In the genomic region with DNA sequence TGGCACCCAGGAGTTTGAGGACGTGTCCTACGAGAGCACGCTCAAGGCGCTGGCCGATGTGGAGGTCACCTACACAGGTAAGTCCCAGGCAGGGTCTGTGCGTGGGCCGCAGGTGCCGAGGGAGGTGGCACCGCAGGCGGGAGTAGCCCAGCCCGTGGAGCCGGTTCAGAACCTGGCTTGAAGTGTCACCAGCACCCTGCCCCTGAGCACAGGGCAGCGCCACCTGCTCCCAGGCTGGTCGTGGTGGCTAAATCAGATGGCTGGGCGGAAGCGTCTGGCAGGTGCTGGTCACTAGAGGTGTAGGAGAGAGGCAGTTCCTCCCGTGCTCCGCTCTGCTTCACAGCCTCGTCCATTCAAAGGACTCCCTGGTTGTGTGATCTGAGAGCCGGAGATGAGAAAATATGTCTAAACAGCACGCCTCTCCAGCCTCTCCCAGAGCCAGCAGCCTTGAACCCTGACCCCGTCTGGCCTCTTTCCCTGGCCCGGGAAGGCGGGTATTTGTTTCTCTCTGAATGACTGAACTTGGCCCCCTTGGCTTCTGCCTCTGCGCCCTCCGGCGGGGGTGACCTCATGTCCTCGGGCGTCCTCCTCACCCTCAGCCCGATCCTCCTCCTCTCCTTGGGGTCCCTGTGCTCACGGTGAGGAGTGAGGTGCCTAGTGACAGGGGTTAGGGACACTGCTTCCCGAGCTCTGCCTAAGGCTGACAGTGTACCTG, we compare ENCODE assay signal across 16 cellular contexts. TPM values are rescaled to one million over a fixed set of nuclear protein-coding genes. Genes with fewer than 3 reads are reported as not detected.
DNase-seq lines count a peak whose midpoint lies in the region; ATAC-seq, FAIRE-seq and TF ChIP-seq lines count a peak whose summit lies in the region.
"Had no signal": no experiment of that assay in that cellular context is flagged by ENCODE, and none has a peak within 500 bp of the region (broad histone marks: within the 10 kb centered on the region; RNA-seq: fewer than 3 reads in every experiment).

No MANE protein-coding gene starts in this region.

- in situ Hi-C loops in HepG2 (cut with HindIII; ENCODE audit: extremely low pct_ligation_motif_present, low pct_unique_long_range_greater_than_20kb): no loop called here

- H2BK120ac ChIP-seq in neuronal stem cell (ENCODE audit: low read depth, low read length): no peak overlapping the region

- no peak overlapping the region for H4K91ac ChIP-seq in neuronal stem cell (ENCODE audit: low read depth, low read length, poor library complexity)

- no peak for TF ChIP-seq CTCF in WERI-Rb-1 (IDR thresholded peaks at IDR 0.05; ENCODE audit: low read depth, low read length)
- TF ChIP-seq CTCF in HepG2 (CRISPR knock-in tag; IDR thresholded peaks at IDR 0.05): peak; percentile 37
- no peak for TF ChIP-seq CTCF in thyroid gland (IDR thresholded peaks at IDR 0.05)

- no peak overlapping the region for H3K4ac ChIP-seq in neuronal stem cell (ENCODE audit: low read length)

- H3K9ac ChIP-seq in HepG2 (ENCODE audit: insufficient read depth, low read depth, low read length) (no peak overlapping the region), neuronal stem cell (ENCODE audit: low read depth, low read length, poor library complexity) (no peak overlapping the region)

- H3K36me3 ChIP-seq in WERI-Rb-1: peaks cover 70% of the 10 kb centered on the region
- H3K36me3 ChIP-seq in HepG2 (replicated peaks in 1 of 2; ENCODE audit: control insufficient read depth in 1 of 2, insufficient read depth in 2 of 2, low read length in 2 of 2): peaks cover 13 to 38% of the 10 kb centered on the region in 2 experiments
- peaks cover 32 to 81% of the 10 kb centered on the region in 2 donors for H3K36me3 ChIP-seq in neuronal stem cell (replicated peaks in 1 of 2; ENCODE audit: control insufficient read depth in 2 of 2, insufficient read depth in 2 of 2, low read length in 2 of 2)
- peaks cover 0 to 8% of the 10 kb centered on the region in 2 donors for H3K36me3 ChIP-seq in thyroid gland

- no peaks in the 10 kb centered on the region for H3K9me3 ChIP-seq in WERI-Rb-1 (ENCODE audit: severe bottlenecking)
- no peaks in the 10 kb centered on the region for H3K9me3 ChIP-seq in HepG2 (ENCODE audit: low read length)
- no peaks in the 10 kb centered on the region for H3K9me3 ChIP-seq in neuronal stem cell (replicated peaks in 1 of 2; ENCODE audit: control insufficient read depth in 2 of 2, insufficient read depth in 1 of 2, low read depth in 1 of 2, low read length in 2 of 2)
- H3K9me3 ChIP-seq in thyroid gland: no peaks in the 10 kb centered on the region
- H3K9me3 ChIP-seq: A549, Caco-2, HAP-1 had no signal

- H3K4me3 ChIP-seq in WERI-Rb-1 (ENCODE audit: low read depth, low read length): no peak overlapping the region
- peak overlapping the region in 1 of 3 experiments; percentile 50; a peak in 1 of 6 replicates for H3K4me3 ChIP-seq in HepG2 (replicated peaks in 1 of 3; ENCODE audit: insufficient read depth in 1 of 3, low read depth in 2 of 3, low read length in 3 of 3)
- no peak overlapping the region for H3K4me3 ChIP-seq in neuronal stem cell (ENCODE audit: low read length in 2 of 2)
- no peak overlapping the region for H3K4me3 ChIP-seq in thyroid gland (replicated peaks in 1 of 3)
- H3K4me3 ChIP-seq: A549, HAP-1 had no signal

- TF ChIP-seq RAD21 in HepG2 (CRISPR knock-in tag; IDR thresholded peaks at IDR 0.05): no peak

- H3K4me1 ChIP-seq in HepG2 (ENCODE audit: insufficient read depth, low read length) (peaks cover 57% of the 10 kb centered on the region), neuronal stem cell (ENCODE audit: control insufficient read depth in 2 of 2, insufficient read depth in 1 of 2, low read depth in 1 of 2, low read length in 2 of 2) (no peaks in the 10 kb centered on the region), thyroid gland (peaks cover 21 to 38% of the 10 kb centered on the region in 2 donors)
- H3K4me1 ChIP-seq: A549, Caco-2 had no signal

- H3K27ac ChIP-seq in WERI-Rb-1: peak overlapping the region; percentile 82
- H3K27ac ChIP-seq in HepG2 (ENCODE audit: extremely low read length, insufficient read depth, low read length): peak overlapping the region; percentile 50
- no peak overlapping the region for H3K27ac ChIP-seq in neuronal stem cell (replicated peaks; ENCODE audit: low read length)
- H3K27ac ChIP-seq in thyroid gland: peak overlapping the region in 2 of 3 donors; percentile 64 to 72
- H3K27ac ChIP-seq: A549, HL-60 had no signal

- no peak overlapping the region for H4K8ac ChIP-seq in neuronal stem cell (ENCODE audit: low read depth, low read length)

- no peak overlapping the region for H2AK5ac ChIP-seq in neuronal stem cell (ENCODE audit: low read depth, low read length)

- H3K23ac ChIP-seq in neuronal stem cell (ENCODE audit: low read depth, low read length, poor library complexity): peak overlapping the region; percentile 43

- WGBS in HepG2 (ENCODE audit: low lambda C conversion rate): 41% methylated on average over 26 of the region's 32 CpGs
- no CpG with 5 or more reads among the region's 32 CpGs for WGBS in neuronal stem cell (ENCODE audit: extremely low coverage in 2 of 2, insufficient read length in 2 of 2, insufficient replicate concordance in 1 of 2), 2 donors
- WGBS in thyroid gland, 2 donors: 93 to 96% methylated on average over 31 to 32 of the region's 32 CpGs

- TF ChIP-seq POLR2A in HepG2 (IDR thresholded peaks at IDR 0.05; ENCODE audit: insufficient read depth in 1 of 2, low read depth in 2 of 2, low read length in 2 of 2) (peak; percentile 34 to 51; a peak in 3 of 4 replicates), thyroid gland (IDR thresholded peaks at IDR 0.05) (no peak)

- CTCF ChIA-PET in HepG2 (lab: Yijun Ruan, JAX; ENCODE audit: low intra/inter-chr PET ratio, low total read pairs): no interaction called here

- no TSS peak for BruUV-seq in HepG2 (replicated peaks; lab: Mats Ljungman, UMichigan)

- no peak overlapping the region for H2BK12ac ChIP-seq in neuronal stem cell (ENCODE audit: low read length)

- intact Hi-C loops in HepG2 (cut with micrococcal nuclease; ENCODE audit: unreplicated experiment) (no loop called here), thyroid gland (cut with DNase I) (no loop called here)

- H2BK15ac ChIP-seq in neuronal stem cell (ENCODE audit: low read length): no peak overlapping the region

- peak; percentile 90 for ATAC-seq in HepG2
- ATAC-seq: A549 had no signal

- FAIRE-seq in HepG2 (lab: Jason Lieb, UNC): peak; percentile 91
- FAIRE-seq: A549, GM18507 had no signal

- H3K79me2 ChIP-seq in HepG2 (ENCODE audit: insufficient read depth, low read length): peaks cover 32% of the 10 kb centered on the region

- DNase-seq in WERI-Rb-1 (no peak), HepG2 (ENCODE audit: low spot score) (peak; percentile 85), neuronal stem cell (ENCODE audit: low spot score) (no peak), thyroid gland (no peak), DMS53 treated with DMSO at 0.1 percent for 48 hours (lab: John Stamatoyannopoulos, UW; ENCODE audit: unreplicated experiment) (no peak), NCI-H2029 (lab: John Stamatoyannopoulos, UW) (no peak), cerebellar cortex (ENCODE audit: low spot score) (no peak)
- DNase-seq: Caco-2; CD8-positive, alpha-beta memory T cell; GF-D8; GOT3; KBM-7 had no signal

- peaks cover 18% of the 10 kb centered on the region for H3K79me1 ChIP-seq in neuronal stem cell (ENCODE audit: low read depth, low read length)

- peaks cover 15% of the 10 kb centered on the region for H4K20me1 ChIP-seq in HepG2 (ENCODE audit: insufficient read depth, low read length)

- H2AFZ ChIP-seq in HepG2 (ENCODE audit: low read length) (no peak overlapping the region), neuronal stem cell (ENCODE audit: low read length) (no peak overlapping the region)

- H2BK5ac ChIP-seq in neuronal stem cell (ENCODE audit: low read length): no peak overlapping the region

- no peak overlapping the region for H3K14ac ChIP-seq in neuronal stem cell (ENCODE audit: low read length)

- TF ChIP-seq EP300 in HepG2 (IDR thresholded peaks at IDR 0.05; ENCODE audit: low read depth in 2 of 2, low read length in 2 of 2): 0 out of 4 replicates have a peak, but pooled peaks of 1 of the 2 experiments have one; percentile 46
- TF ChIP-seq EP300 in HepG2 (CRISPR knock-in tag; IDR thresholded peaks at IDR 0.05; ENCODE audit: borderline replicate concordance): no peak

- H3K4me2 ChIP-seq in HepG2 (ENCODE audit: low read depth, low read length) (peak overlapping the region; percentile 61), neuronal stem cell (ENCODE audit: insufficient read depth, low read length, poor library complexity, severe bottlenecking) (no peak overlapping the region)
- H3K4me2 ChIP-seq: A549 had no signal

- H3K18ac ChIP-seq in neuronal stem cell (ENCODE audit: low read length): no peak overlapping the region

- H3K27me3 ChIP-seq in WERI-Rb-1 (ENCODE audit: insufficient read depth, low read depth, severe bottlenecking): no peaks in the 10 kb centered on the region
- H3K27me3 ChIP-seq in HepG2 (ENCODE audit: control insufficient read depth in 1 of 2, insufficient read depth in 2 of 2, low read length in 2 of 2): no peaks in the 10 kb centered on the region; a peak in 1 of 5 replicates
- H3K27me3 ChIP-seq in neuronal stem cell (ENCODE audit: control insufficient read depth in 3 of 3, insufficient read depth in 3 of 3, low read depth in 1 of 3, low read length in 3 of 3): no peaks in the 10 kb centered on the region
- H3K27me3 ChIP-seq in thyroid gland: no peaks in the 10 kb centered on the region

- POLR2A ChIA-PET in HepG2 (lab: Yijun Ruan, JAX): interaction anchor here (0.9 kb wide), 1 partner anchor 15 kb away, joined by 3 read pairs; no protein-coding TSS in a partner anchor

RNA-seq across cellular contexts. Expression of a gene that starts 5.4 kb away (rescaled TPM):
- total RNA-seq in HepG2 (2016; rRNA removed; fragmentation: Illumina TruSeq; extraction: Trizol) (98.1 and 116 TPM in 2 replicates), thyroid gland (10 to 100 TPM; 29.7 to 79.0 (median 58.9) TPM)
- total RNA-seq in HepG2 (2016; cell fraction: cytosol; rRNA removed; fragmentation: Illumina TruSeq; extraction: Trizol; ENCODE audit: low read depth): 12.3 and 13.1 TPM in 2 replicates
- total RNA-seq in HepG2 (2016; cell fraction: insoluble cytoplasmic fraction; rRNA removed; fragmentation: Illumina TruSeq; extraction: Trizol): 83.9 and 120 TPM in 2 replicates
- 35.7 and 37.5 TPM in 2 replicates for total RNA-seq in HepG2 (2016; cell fraction: membrane; rRNA removed; fragmentation: Illumina TruSeq; extraction: Trizol)
- total RNA-seq in HepG2 (2016; cell fraction: nucleus; rRNA removed; fragmentation: Illumina TruSeq; extraction: Trizol): 71.2 and 83.7 TPM in 2 replicates
- 74.4 and 81.4 TPM in 2 replicates for polyA plus RNA-seq in HepG2 (2011; rRNA removed)
- polyA plus RNA-seq in HepG2 (2011; cell fraction: cytosol; rRNA removed): 50.2 and 88.6 TPM in 2 replicates
- 183 and 242 TPM in 2 replicates for polyA plus RNA-seq in HepG2 (2011; cell fraction: nucleus; rRNA removed)
- polyA plus RNA-seq in HepG2 (2012): 41.9 and 45.1 TPM in 2 replicates
- 9.6 TPM in 2 replicates for polyA plus RNA-seq in HepG2 (2016; cell fraction: cytosol; fragmentation: Illumina TruSeq; extraction: Trizol; ENCODE audit: low read depth)
- 69.9 and 92.7 TPM in 2 replicates for polyA plus RNA-seq in HepG2 (2016; cell fraction: insoluble cytoplasmic fraction; fragmentation: Illumina TruSeq; extraction: Trizol; ENCODE audit: low read depth)
- polyA plus RNA-seq in HepG2 (2016; cell fraction: membrane; fragmentation: Illumina TruSeq; extraction: Trizol; ENCODE audit: low read depth): 20.1 and 20.4 TPM in 2 replicates
- 159 and 175 TPM in 2 replicates for polyA plus RNA-seq in HepG2 (2016; cell fraction: nucleus; fragmentation: Illumina TruSeq; extraction: Trizol; ENCODE audit: insufficient read depth, low read depth)
- polyA minus RNA-seq in HepG2 (2011; rRNA and poly(A)+ RNA removed; ENCODE audit: low replicate concordance): 118 and 211 TPM in 2 replicates
- polyA minus RNA-seq in HepG2 (2011; cell fraction: cytosol; rRNA and poly(A)+ RNA removed): 39.9 and 51.4 TPM in 2 replicates
- polyA minus RNA-seq in HepG2 (2011; cell fraction: nucleus; rRNA and poly(A)+ RNA removed): 26.3 and 32.6 TPM in 2 replicates
- polyA plus RNA-seq in neuronal stem cell (2013, experiment 1 of 2): 82.0 TPM
- polyA plus RNA-seq in neuronal stem cell (2013, experiment 2 of 2): 74.8 TPM

RNA-seq across cellular contexts. Expression of a gene that starts 7.6 kb away (rescaled TPM):
- total RNA-seq in HepG2 (2016; rRNA removed; fragmentation: Illumina TruSeq; extraction: Trizol) (47.4 and 47.5 TPM in 2 replicates), thyroid gland (10 to 100 TPM; 43.4 to 86.8 (median 73.4) TPM)
- total RNA-seq in HepG2 (2016; cell fraction: cytosol; rRNA removed; fragmentation: Illumina TruSeq; extraction: Trizol; ENCODE audit: low read depth): 15.4 and 15.7 TPM in 2 replicates
- total RNA-seq in HepG2 (2016; cell fraction: insoluble cytoplasmic fraction; rRNA removed; fragmentation: Illumina TruSeq; extraction: Trizol): 38.4 and 51.3 TPM in 2 replicates
- total RNA-seq in HepG2 (2016; cell fraction: membrane; rRNA removed; fragmentation: Illumina TruSeq; extraction: Trizol): 36.5 and 39.1 TPM in 2 replicates
- total RNA-seq in HepG2 (2016; cell fraction: nucleus; rRNA removed; fragmentation: Illumina TruSeq; extraction: Trizol): 22.7 and 29.7 TPM in 2 replicates
- polyA plus RNA-seq in HepG2 (2011; rRNA removed): 43.0 and 43.9 TPM in 2 replicates
- 36.5 and 53.7 TPM in 2 replicates for polyA plus RNA-seq in HepG2 (2011; cell fraction: cytosol; rRNA removed)
- 91.7 and 100.0 TPM in 2 replicates for polyA plus RNA-seq in HepG2 (2011; cell fraction: nucleus; rRNA removed)
- 31.5 and 46.4 TPM in 2 replicates for polyA plus RNA-seq in HepG2 (2012)
- 19.4 and 21.9 TPM in 2 replicates for polyA plus RNA-seq in HepG2 (2016; cell fraction: cytosol; fragmentation: Illumina TruSeq; extraction: Trizol; ENCODE audit: low read depth)
- 59.1 and 69.1 TPM in 2 replicates for polyA plus RNA-seq in HepG2 (2016; cell fraction: insoluble cytoplasmic fraction; fragmentation: Illumina TruSeq; extraction: Trizol; ENCODE audit: low read depth)
- polyA plus RNA-seq in HepG2 (2016; cell fraction: membrane; fragmentation: Illumina TruSeq; extraction: Trizol; ENCODE audit: low read depth): 43.4 and 44.2 TPM in 2 replicates
- 75.8 and 78.8 TPM in 2 replicates for polyA plus RNA-seq in HepG2 (2016; cell fraction: nucleus; fragmentation: Illumina TruSeq; extraction: Trizol; ENCODE audit: insufficient read depth, low read depth)
- 33.4 and 37.8 TPM in 2 replicates for polyA minus RNA-seq in HepG2 (2011; rRNA and poly(A)+ RNA removed; ENCODE audit: low replicate concordance)
- 21.6 and 25.4 TPM in 2 replicates for polyA minus RNA-seq in HepG2 (2011; cell fraction: cytosol; rRNA and poly(A)+ RNA removed)
- 12.1 and 13.1 TPM in 2 replicates for polyA minus RNA-seq in HepG2 (2011; cell fraction: nucleus; rRNA and poly(A)+ RNA removed)
- polyA plus RNA-seq in neuronal stem cell (2013, experiment 1 of 2): 73.5 TPM
- polyA plus RNA-seq in neuronal stem cell (2013, experiment 2 of 2): 71.9 TPM

RNA-seq across cellular contexts. Expression of a gene that starts 29.0 kb away (rescaled TPM):
- total RNA-seq in HepG2 (2016; rRNA removed; fragmentation: Illumina TruSeq; extraction: Trizol) (2.7 and 3.0 TPM in 2 replicates), thyroid gland (1 to 10 TPM; 4.9 to 9.2 (median 6.2) TPM)
- 0.88 and 1.3 TPM in 2 replicates for total RNA-seq in HepG2 (2016; cell fraction: cytosol; rRNA removed; fragmentation: Illumina TruSeq; extraction: Trizol; ENCODE audit: low read depth)
- total RNA-seq in HepG2 (2016; cell fraction: insoluble cytoplasmic fraction; rRNA removed; fragmentation: Illumina TruSeq; extraction: Trizol): 2.8 and 2.9 TPM in 2 replicates
- 2.2 and 2.7 TPM in 2 replicates for total RNA-seq in HepG2 (2016; cell fraction: membrane; rRNA removed; fragmentation: Illumina TruSeq; extraction: Trizol)
- 2.4 and 2.6 TPM in 2 replicates for total RNA-seq in HepG2 (2016; cell fraction: nucleus; rRNA removed; fragmentation: Illumina TruSeq; extraction: Trizol)
- polyA plus RNA-seq in HepG2 (2011; rRNA removed): 2.2 and 2.4 TPM in 2 replicates
- 1.0 and 1.8 TPM in 2 replicates for polyA plus RNA-seq in HepG2 (2011; cell fraction: cytosol; rRNA removed)
- polyA plus RNA-seq in HepG2 (2011; cell fraction: nucleus; rRNA removed): 2.7 and 4.3 TPM in 2 replicates
- 2.4 and 2.5 TPM in 2 replicates for polyA plus RNA-seq in HepG2 (2012)
- polyA plus RNA-seq in HepG2 (2016; cell fraction: cytosol; fragmentation: Illumina TruSeq; extraction: Trizol; ENCODE audit: low read depth): 0.44 and 0.53 TPM in 2 replicates
- 1.6 and 1.8 TPM in 2 replicates for polyA plus RNA-seq in HepG2 (2016; cell fraction: insoluble cytoplasmic fraction; fragmentation: Illumina TruSeq; extraction: Trizol; ENCODE audit: low read depth)
- polyA plus RNA-seq in HepG2 (2016; cell fraction: membrane; fragmentation: Illumina TruSeq; extraction: Trizol; ENCODE audit: low read depth): 1.1 and 1.3 TPM in 2 replicates
- polyA plus RNA-seq in HepG2 (2016; cell fraction: nucleus; fragmentation: Illumina TruSeq; extraction: Trizol; ENCODE audit: insufficient read depth, low read depth): 4.4 and 5.6 TPM in 2 replicates
- polyA minus RNA-seq in HepG2 (2011; rRNA and poly(A)+ RNA removed; ENCODE audit: low replicate concordance): 1.1 and 2.6 TPM in 2 replicates
- polyA minus RNA-seq in HepG2 (2011; cell fraction: cytosol; rRNA and poly(A)+ RNA removed): 1.5 and 1.6 TPM in 2 replicates
- polyA minus RNA-seq in HepG2 (2011; cell fraction: nucleus; rRNA and poly(A)+ RNA removed): 1.8 and 2.6 TPM in 2 replicates
- polyA plus RNA-seq in neuronal stem cell (2013, experiment 1 of 2): 4.6 TPM
- polyA plus RNA-seq in neuronal stem cell (2013, experiment 2 of 2): 4.5 TPM

RNA-seq across cellular contexts. Expression of a gene that starts 50.6 kb away (rescaled TPM):
- total RNA-seq in HepG2 (2016; rRNA removed; fragmentation: Illumina TruSeq; extraction: Trizol): 8.0 and 12.4 TPM in 2 replicates
- 1.8 and 2.9 TPM in 2 replicates for total RNA-seq in HepG2 (2016; cell fraction: cytosol; rRNA removed; fragmentation: Illumina TruSeq; extraction: Trizol; ENCODE audit: low read depth)
- total RNA-seq in HepG2 (2016; cell fraction: insoluble cytoplasmic fraction; rRNA removed; fragmentation: Illumina TruSeq; extraction: Trizol): 6.5 and 12.2 TPM in 2 replicates
- total RNA-seq in HepG2 (2016; cell fraction: membrane; rRNA removed; fragmentation: Illumina TruSeq; extraction: Trizol): 4.5 and 6.1 TPM in 2 replicates
- total RNA-seq in HepG2 (2016; cell fraction: nucleus; rRNA removed; fragmentation: Illumina TruSeq; extraction: Trizol): 4.7 and 5.1 TPM in 2 replicates
- 5.0 and 5.3 TPM in 2 replicates for polyA plus RNA-seq in HepG2 (2011; rRNA removed)
- 2.4 and 3.9 TPM in 2 replicates for polyA plus RNA-seq in HepG2 (2011; cell fraction: cytosol; rRNA removed)
- polyA plus RNA-seq in HepG2 (2011; cell fraction: nucleus; rRNA removed): 2.1 and 4.1 TPM in 2 replicates
- polyA plus RNA-seq in HepG2 (2012): 5.6 and 6.0 TPM in 2 replicates
- 0.28 and 0.34 TPM in 2 replicates for polyA plus RNA-seq in HepG2 (2016; cell fraction: cytosol; fragmentation: Illumina TruSeq; extraction: Trizol; ENCODE audit: low read depth)
- 5.3 and 5.9 TPM in 2 replicates for polyA plus RNA-seq in HepG2 (2016; cell fraction: insoluble cytoplasmic fraction; fragmentation: Illumina TruSeq; extraction: Trizol; ENCODE audit: low read depth)
- 0.68 and 1.1 TPM in 2 replicates for polyA plus RNA-seq in HepG2 (2016; cell fraction: membrane; fragmentation: Illumina TruSeq; extraction: Trizol; ENCODE audit: low read depth)
- 4.9 and 5.6 TPM in 2 replicates for polyA plus RNA-seq in HepG2 (2016; cell fraction: nucleus; fragmentation: Illumina TruSeq; extraction: Trizol; ENCODE audit: insufficient read depth, low read depth)
- polyA minus RNA-seq in HepG2 (2011; rRNA and poly(A)+ RNA removed; ENCODE audit: low replicate concordance): 1.3 and 4.9 TPM in 2 replicates
- polyA minus RNA-seq in HepG2 (2011; cell fraction: cytosol; rRNA and poly(A)+ RNA removed): 6.2 and 10.6 TPM in 2 replicates
- polyA minus RNA-seq in HepG2 (2011; cell fraction: nucleus; rRNA and poly(A)+ RNA removed): 7.2 and 13.2 TPM in 2 replicates
- polyA plus RNA-seq in neuronal stem cell (2013, experiment 1 of 2): 4.9 TPM
- polyA plus RNA-seq in neuronal stem cell (2013, experiment 2 of 2): 4.8 TPM
- total RNA-seq in thyroid gland: 10 to 100 TPM in 1 of 4 donors, 1 to 10 TPM in 3; 8.7 to 10.2 (median 9.5) TPM

RNA-seq across cellular contexts. Expression of a gene that starts 50.9 kb away (rescaled TPM):
- 25.0 and 41.6 TPM in 2 replicates for total RNA-seq in HepG2 (2016; rRNA removed; fragmentation: Illumina TruSeq; extraction: Trizol)
- 28.6 and 43.2 TPM in 2 replicates for total RNA-seq in HepG2 (2016; cell fraction: cytosol; rRNA removed; fragmentation: Illumina TruSeq; extraction: Trizol; ENCODE audit: low read depth)
- 19.6 and 44.5 TPM in 2 replicates for total RNA-seq in HepG2 (2016; cell fraction: insoluble cytoplasmic fraction; rRNA removed; fragmentation: Illumina TruSeq; extraction: Trizol)
- 45.1 and 60.0 TPM in 2 replicates for total RNA-seq in HepG2 (2016; cell fraction: membrane; rRNA removed; fragmentation: Illumina TruSeq; extraction: Trizol)
- 30.3 and 32.7 TPM in 2 replicates for total RNA-seq in HepG2 (2016; cell fraction: nucleus; rRNA removed; fragmentation: Illumina TruSeq; extraction: Trizol)
- polyA plus RNA-seq in HepG2 (2011; rRNA removed): 33.6 and 34.2 TPM in 2 replicates
- polyA plus RNA-seq in HepG2 (2011; cell fraction: cytosol; rRNA removed): 39.9 and 48.2 TPM in 2 replicates
- 22.1 and 24.0 TPM in 2 replicates for polyA plus RNA-seq in HepG2 (2011; cell fraction: nucleus; rRNA removed)
- 18.4 and 30.9 TPM in 2 replicates for polyA plus RNA-seq in HepG2 (2012)
- polyA plus RNA-seq in HepG2 (2016; cell fraction: cytosol; fragmentation: Illumina TruSeq; extraction: Trizol; ENCODE audit: low read depth): 41.4 and 52.9 TPM in 2 replicates
- polyA plus RNA-seq in HepG2 (2016; cell fraction: insoluble cytoplasmic fraction; fragmentation: Illumina TruSeq; extraction: Trizol; ENCODE audit: low read depth): 27.9 and 37.1 TPM in 2 replicates
- polyA plus RNA-seq in HepG2 (2016; cell fraction: membrane; fragmentation: Illumina TruSeq; extraction: Trizol; ENCODE audit: low read depth): 50.5 and 57.8 TPM in 2 replicates
- 65.1 and 70.7 TPM in 2 replicates for polyA plus RNA-seq in HepG2 (2016; cell fraction: nucleus; fragmentation: Illumina TruSeq; extraction: Trizol; ENCODE audit: insufficient read depth, low read depth)
- 38.4 and 71.1 TPM in 2 replicates for polyA minus RNA-seq in HepG2 (2011; rRNA and poly(A)+ RNA removed; ENCODE audit: low replicate concordance)
- polyA minus RNA-seq in HepG2 (2011; cell fraction: cytosol; rRNA and poly(A)+ RNA removed): 13.8 and 15.1 TPM in 2 replicates
- 8.5 and 9.3 TPM in 2 replicates for polyA minus RNA-seq in HepG2 (2011; cell fraction: nucleus; rRNA and poly(A)+ RNA removed)
- polyA plus RNA-seq in neuronal stem cell (2013, experiment 1 of 2): 19.0 TPM
- polyA plus RNA-seq in neuronal stem cell (2013, experiment 2 of 2): 19.4 TPM
- 10 to 100 TPM; 21.7 to 52.2 (median 31.4) TPM for total RNA-seq in thyroid gland

Comparison
In these comparisons a context has a peak if more than half of its experiments do, and no peak if none do; other contexts are left out.
1. POLR2A ChIP-seq: peak in HepG2 (2 of 2); none in thyroid gland (0 of 2).